Comparison of ENCODE assay signal across 1 cellular context in genomic region chr17:47802341-47803022, GRCh38.
A peak's percentile ranks its signal among the peaks of the same experiment; 100 is the strongest.
TF ChIP-seq lines count a peak whose summit lies in the region.

No MANE protein-coding gene starts in this region.

TF ChIP-seq in HepG2, 621 proteins besides CTCF, POLR2A, EP300 and RAD21:
- TF ChIP-seq SALL1 (CRISPR knock-in tag; IDR thresholded peaks at IDR 0.05) (0 out of 2 replicates have a peak, but pooled peaks have one; percentile 14), SMC3 (IDR thresholded peaks at IDR 0.05; ENCODE audit: low read length) (peak; percentile 26; the same call in 1 of the 2 replicates), CEBPG (CRISPR knock-in tag; IDR thresholded peaks at IDR 0.05) (no peak), TFAP4 (IDR thresholded peaks at IDR 0.05; ENCODE audit: borderline replicate concordance, low read depth) (peak; percentile 60; the same call in 1 of the 2 replicates), MEIS1 (CRISPR knock-in tag; IDR thresholded peaks at IDR 0.05; ENCODE audit: borderline replicate concordance) (peak; percentile 56; the same call in 1 of the 2 replicates), STAG1 (CRISPR knock-in tag; IDR thresholded peaks at IDR 0.05) (peak; percentile 77), ZBTB14 (CRISPR knock-in tag; IDR thresholded peaks at IDR 0.05) (no peak), PHF8 (CRISPR knock-in tag; IDR thresholded peaks at IDR 0.05) (no peak)
- TF ChIP-seq, protein P1, sequence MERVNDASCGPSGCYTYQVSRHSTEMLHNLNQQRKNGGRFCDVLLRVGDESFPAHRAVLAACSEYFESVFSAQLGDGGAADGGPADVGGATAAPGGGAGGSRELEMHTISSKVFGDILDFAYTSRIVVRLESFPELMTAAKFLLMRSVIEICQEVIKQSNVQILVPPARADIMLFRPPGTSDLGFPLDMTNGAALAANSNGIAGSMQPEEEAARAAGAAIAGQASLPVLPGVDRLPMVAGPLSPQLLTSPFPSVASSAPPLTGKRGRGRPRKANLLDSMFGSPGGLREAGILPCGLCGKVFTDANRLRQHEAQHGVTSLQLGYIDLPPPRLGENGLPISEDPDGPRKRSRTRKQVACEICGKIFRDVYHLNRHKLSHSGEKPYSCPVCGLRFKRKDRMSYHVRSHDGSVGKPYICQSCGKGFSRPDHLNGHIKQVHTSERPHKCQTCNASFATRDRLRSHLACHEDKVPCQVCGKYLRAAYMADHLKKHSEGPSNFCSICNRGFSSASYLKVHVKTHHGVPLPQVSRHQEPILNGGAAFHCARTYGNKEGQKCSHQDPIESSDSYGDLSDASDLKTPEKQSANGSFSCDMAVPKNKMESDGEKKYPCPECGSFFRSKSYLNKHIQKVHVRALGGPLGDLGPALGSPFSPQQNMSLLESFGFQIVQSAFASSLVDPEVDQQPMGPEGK (CRISPR knock-in tag; IDR thresholded peaks at IDR 0.05), result no peak
